Comparison of ENCODE assay signal across 28 cellular contexts in genomic region chr3:163614886-163615285, GRCh38.
"Had no signal": no experiment of that assay in that cellular context is flagged by ENCODE, and none has a peak within 500 bp of the region (broad histone marks: within the 10 kb centered on the region; RNA-seq: fewer than 3 reads in every experiment).

No MANE protein-coding gene starts in this region.

- H3K4me1 ChIP-seq: ascending aorta had no signal

- ATAC-seq: activated CD8-positive, alpha-beta T cell treated with anti-CD3 and anti-CD28 coated beads for 36 hours; activated naive CD8-positive, alpha-beta T cell treated with anti-CD3 and anti-CD28 coated beads, Interleukin-2, amount 50 U/mL, for 24 hours had no signal

- H3K27ac ChIP-seq: ascending aorta, cardiac muscle cell, VCaP had no signal

- H3K27me3 ChIP-seq: ascending aorta, cardiac muscle cell had no signal

- H3K4me3 ChIP-seq: ascending aorta, cardiac muscle cell had no signal

- H3K36me3 ChIP-seq: ascending aorta, cardiac muscle cell had no signal

- FAIRE-seq: bronchial epithelial cell, TTC549 had no signal

- H3K9me3 ChIP-seq: ascending aorta had no signal

- DNase-seq: activated B cell treated with CpG ODN at 0.5 μM for 24 hours; activated CD4-positive, alpha-beta memory T cell treated with anti-CD3 and anti-CD28 coated beads for 36 hours; activated CD4-positive, alpha-beta T cell treated with anti-CD3 and anti-CD28 coated beads for 4 hours; activated CD4-positive, alpha-beta T cell treated with anti-CD3 and anti-CD28 coated beads, Interleukin-2, amount 10 ng/mL, durations not matched to agents 24 days and 14 days; activated CD4-positive, alpha-beta T cell treated with anti-CD3 and anti-CD28 coated beads, Interleukin-2, amount 50 U/mL, for 1 hour; activated CD4-positive, alpha-beta T cell treated with anti-CD3 and anti-CD28 coated beads, Interleukin-2, amount 50 U/mL, for 4 hours; activated CD4-positive, CD25-positive, alpha-beta regulatory T cell treated with anti-CD3 and anti-CD28 coated beads, Interleukin-2, amount 50 U/mL, for 72 hours; activated CD8-positive, alpha-beta memory T cell treated with anti-CD3 and anti-CD28 coated beads, Interleukin-2, amount 50 U/mL, for 4 hours; activated CD8-positive, alpha-beta T cell treated with anti-CD3 and anti-CD28 coated beads for 36 hours; activated effector memory CD4-positive, alpha-beta T cell treated with Interleukin-2 at 50 U/mL for 16 hours; activated gamma-delta T cell; activated naive CD4-positive, alpha-beta T cell treated with anti-CD3 and anti-CD28 coated beads, Interleukin-2, amount 10 ng/mL, durations not matched to agents 7 days and 5 days; activated naive CD4-positive, alpha-beta T cell treated with Interleukin-2 at 50 U/mL for 16 hours; activated naive CD8-positive, alpha-beta T cell treated with anti-CD3 and anti-CD28 coated beads, Interleukin-2, amount 10 ng/mL, durations not matched to agents 7 days and 5 days; activated naive CD8-positive, alpha-beta T cell treated with anti-CD3 and anti-CD28 coated beads, Interleukin-2, amount 50 U/mL, for 24 hours; activated T-cell treated with anti-CD3 and anti-CD28 coated beads, Interleukin-2, amount 50 U/mL, for 24 hours; activated T-cell treated with anti-CD3 and anti-CD28 coated beads, Interleukin-2, amount 50 U/mL, for 48 hours; amygdala; anterior cingulate cortex; caudate nucleus; cerebellar nuclear complex; T-helper 2 cell; T-helper 9 cell had no signal
